In genomic region chr10:102453502-102453901, GRCh38 we compare ENCODE assay signal across 11 cellular contexts. TPM values are rescaled to one million over a fixed set of nuclear protein-coding genes. Genes with fewer than 3 reads are reported as not detected.
DNase-seq lines count a peak whose midpoint lies in the region; ATAC-seq and TF ChIP-seq lines count a peak whose summit lies in the region.
"Had no signal": no experiment of that assay in that cellular context is flagged by ENCODE, and none has a peak within 500 bp of the region (broad histone marks: within the 10 kb centered on the region; RNA-seq: fewer than 3 reads in every experiment).

No MANE protein-coding gene starts in this region.

- H3K4me3 ChIP-seq in Caco-2 (ENCODE audit: low read depth, low read length) (no peak overlapping the region), Karpas-422 (ENCODE audit: low read length) (0 out of 2 replicates have a peak overlapping the region, but pooled peaks have one; percentile 19), osteoblast (ENCODE audit: insufficient read depth, low read length) (no peak overlapping the region)

- H3K4me1 ChIP-seq in Caco-2 (peaks cover 57% of the 10 kb centered on the region), Karpas-422 (ENCODE audit: low read length) (peaks cover 44% of the 10 kb centered on the region), osteoblast (ENCODE audit: insufficient read depth, low read length) (peaks cover 34% of the 10 kb centered on the region)

- no peak overlapping the region for H2AFZ ChIP-seq in Karpas-422 (ENCODE audit: low read length)
- no peak overlapping the region for H2AFZ ChIP-seq in osteoblast (ENCODE audit: low read length)

- H3K4me3 Mint-ChIP-seq in Caco-2 (ENCODE audit: unreplicated experiment): peak overlapping the region; percentile 51
- H3K4me3 Mint-ChIP-seq in dendritic cell treated with granulocyte-macrophage colony-stimulating factor and Interleukin-4, amounts not matched to agents 40 ng/mL and 50 ng/mL, for 4 days: no peak overlapping the region

- no peaks in the 10 kb centered on the region for H3K9me2 ChIP-seq in Karpas-422 (replicated peaks; ENCODE audit: insufficient read depth, low read length)

- H3K27me3 ChIP-seq in Caco-2 (replicated peaks; ENCODE audit: control insufficient read depth, insufficient read depth, low read length) (no peaks in the 10 kb centered on the region), Karpas-422 (ENCODE audit: low read length) (no peaks in the 10 kb centered on the region), osteoblast (ENCODE audit: insufficient read depth, low read length) (no peaks in the 10 kb centered on the region)

- peak overlapping the region; percentile 50 for H3K4me2 ChIP-seq in Karpas-422 (ENCODE audit: low read depth, low read length, poor library complexity, severe bottlenecking)
- H3K4me2 ChIP-seq in osteoblast (ENCODE audit: insufficient read depth, low read length): no peak overlapping the region

- H3K9ac ChIP-seq in Karpas-422 (ENCODE audit: low read length): peak overlapping the region; percentile 8; the same call in 1 of the 2 replicates

- DNase-seq in Caco-2: no peak
- DNase-seq in Karpas-422: no peak
- peak; percentile 60 for DNase-seq in osteoblast (ENCODE audit: insufficient read length, low spot score, missing footprints)
- DNase-seq in HuH-7.5 (ENCODE audit: low spot score): no peak
- no peak for DNase-seq in AG20443 (ENCODE audit: low spot score)
- no peak for DNase-seq in inferior parietal cortex (ENCODE audit: extremely low spot score)
- DNase-seq: NCI-H2227 treated with DMSO at 0.1 percent for 48 hours had no signal

- intact Hi-C loops in Caco-2 (cut with micrococcal nuclease; ENCODE audit: unreplicated experiment): no loop called here
- intact Hi-C loops in dendritic cell treated with granulocyte-macrophage colony-stimulating factor and Interleukin-4, amounts not matched to agents 40 ng/mL and 50 ng/mL, for 4 days (cut with micrococcal nuclease): loop anchor here (1.0 to 2.0 kb wide), 2 partner anchors 21 to 26 kb away; partner anchors contain the start of gene CUEDC2

- TF ChIP-seq CTCF in Caco-2 (IDR thresholded peaks at IDR 0.05; ENCODE audit: insufficient read depth in 1 of 2, low read depth in 1 of 2, low read length in 1 of 2, severe bottlenecking in 1 of 2, unreplicated experiment in 1 of 2): no peak
- no peak for TF ChIP-seq CTCF in osteoblast (IDR thresholded peaks at IDR 0.05; ENCODE audit: extremely low read depth, low read depth, low read length)

- no peak for ATAC-seq in GM19351 (IDR thresholded peaks at IDR 0.05; ENCODE audit: unreplicated experiment)
- ATAC-seq: left colon had no signal

- H3K9me3 Mint-ChIP-seq in Caco-2 (ENCODE audit: unreplicated experiment): no peaks in the 10 kb centered on the region
- H3K9me3 Mint-ChIP-seq in dendritic cell treated with granulocyte-macrophage colony-stimulating factor and Interleukin-4, amounts not matched to agents 40 ng/mL and 50 ng/mL, for 4 days: no peaks in the 10 kb centered on the region

- H3K27ac ChIP-seq in Karpas-422 (ENCODE audit: low read length): no peak overlapping the region
- peak overlapping the region; percentile 78 for H3K27ac ChIP-seq in osteoblast (ENCODE audit: low read depth, low read length)

- H3K79me2 ChIP-seq in Karpas-422 (ENCODE audit: low read length) (peaks cover 15% of the 10 kb centered on the region), osteoblast (ENCODE audit: insufficient read depth, low read length) (no peaks in the 10 kb centered on the region)

- POLR2A ChIA-PET in Caco-2 (lab: Charles Lee): interaction anchor here (0.6 to 0.7 kb wide), 2 partner anchors 50 to 260 kb away, joined by 3 to 5 read pairs; no protein-coding TSS in a partner anchor

- CTCF ChIA-PET in Caco-2 (lab: Charles Lee): interaction anchor here (1.2 kb wide), 2 partner anchors 33 to 54 kb away, joined by 3 read pairs; partner anchors contain the start of gene FBXL15

- H3K9me3 ChIP-seq in Caco-2 (no peaks in the 10 kb centered on the region), Karpas-422 (ENCODE audit: low read length) (no peaks in the 10 kb centered on the region), osteoblast (ENCODE audit: low read depth, low read length) (no peaks in the 10 kb centered on the region)

- H3K27ac Mint-ChIP-seq in Caco-2 (ENCODE audit: unreplicated experiment): peak overlapping the region; percentile 91
- H3K27ac Mint-ChIP-seq in dendritic cell treated with granulocyte-macrophage colony-stimulating factor and Interleukin-4, amounts not matched to agents 40 ng/mL and 50 ng/mL, for 4 days: peak overlapping the region; percentile 89

- H3K36me3 ChIP-seq in Caco-2 (ENCODE audit: control insufficient read depth, insufficient read depth, low read length) (0 out of 2 replicates have a peak, but pooled peaks cover 1% of the 10 kb centered on the region), Karpas-422 (ENCODE audit: insufficient read depth, low read length) (no peaks in the 10 kb centered on the region), osteoblast (ENCODE audit: insufficient read depth, low read length) (no peaks in the 10 kb centered on the region)

- no TSS peak for BruUV-seq in Caco-2 (replicated peaks; lab: Mats Ljungman, UMichigan)

- H3K4me1 Mint-ChIP-seq in Caco-2 (ENCODE audit: low read depth, unreplicated experiment): peaks cover 34% of the 10 kb centered on the region
- H3K4me1 Mint-ChIP-seq in dendritic cell treated with granulocyte-macrophage colony-stimulating factor and Interleukin-4, amounts not matched to agents 40 ng/mL and 50 ng/mL, for 4 days (ENCODE audit: low read depth): peaks cover 61% of the 10 kb centered on the region

- H4K20me1 ChIP-seq in Karpas-422 (ENCODE audit: insufficient read depth, low read depth, low read length) (no peaks in the 10 kb centered on the region), osteoblast (ENCODE audit: insufficient read depth, low read length) (no peaks in the 10 kb centered on the region)

- H3K36me3 Mint-ChIP-seq in Caco-2 (ENCODE audit: insufficient read depth, unreplicated experiment): peaks cover 63% of the 10 kb centered on the region
- peaks cover 11% of the 10 kb centered on the region for H3K36me3 Mint-ChIP-seq in dendritic cell treated with granulocyte-macrophage colony-stimulating factor and Interleukin-4, amounts not matched to agents 40 ng/mL and 50 ng/mL, for 4 days (ENCODE audit: low read depth)

- H3K27me3 Mint-ChIP-seq in Caco-2 (ENCODE audit: insufficient read depth, unreplicated experiment): no peaks in the 10 kb centered on the region
- H3K27me3 Mint-ChIP-seq in dendritic cell treated with granulocyte-macrophage colony-stimulating factor and Interleukin-4, amounts not matched to agents 40 ng/mL and 50 ng/mL, for 4 days: no peaks in the 10 kb centered on the region

RNA-seq across cellular contexts. Expression of gene C10orf95, which starts 2.2 kb away (rescaled TPM):
- total RNA-seq in Caco-2 (2022) (0.82 and 0.86 TPM in 2 replicates), osteoblast (not detected in 2 replicates)
- 0.78 TPM in 1 of 2 replicates, not detected in the other for total RNA-seq in Karpas-422 (2014; rRNA removed; shearing (Covaris generic); ENCODE audit: low replicate concordance)
- total RNA-seq: osteocyte had no signal

RNA-seq across cellular contexts. Expression of gene CUEDC2, which starts 21.1 kb away (rescaled TPM):
- total RNA-seq in Caco-2 (2022) (32.1 and 32.6 TPM in 2 replicates), osteoblast (46.7 and 46.9 TPM in 2 replicates)
- 27.1 and 34.1 TPM in 2 replicates for total RNA-seq in Karpas-422 (2014; rRNA removed; shearing (Covaris generic); ENCODE audit: low replicate concordance)

RNA-seq across cellular contexts. Expression of gene FBXL15, which starts 32.9 kb away (rescaled TPM):
- total RNA-seq in Caco-2 (2022) (7.9 and 8.6 TPM in 2 replicates), osteoblast (5.9 and 9.4 TPM in 2 replicates)
- 2.4 and 3.6 TPM in 2 replicates for total RNA-seq in Karpas-422 (2014; rRNA removed; shearing (Covaris generic); ENCODE audit: low replicate concordance)

RNA-seq across cellular contexts. Expression of gene PSD, which starts 34.9 kb away (rescaled TPM):
- total RNA-seq in Caco-2 (2022) (2.8 and 3.8 TPM in 2 replicates), osteoblast (0.29 and 0.72 TPM in 2 replicates)
- 0.19 and 0.61 TPM in 2 replicates for total RNA-seq in Karpas-422 (2014; rRNA removed; shearing (Covaris generic); ENCODE audit: low replicate concordance)

RNA-seq across cellular contexts. Expression of gene ACTR1A, which starts 49.0 kb away (rescaled TPM):
- total RNA-seq in Caco-2 (2022) (65.9 and 69.7 TPM in 2 replicates), osteoblast (105 and 106 TPM in 2 replicates)
- 69.8 and 83.7 TPM in 2 replicates for total RNA-seq in Karpas-422 (2014; rRNA removed; shearing (Covaris generic); ENCODE audit: low replicate concordance)
